Comparison of ENCODE assay signal across 31 cellular contexts in genomic region chr11:82080160-82080559, GRCh38.
A peak's percentile ranks its signal among the peaks of the same experiment; 100 is the strongest.
DNase-seq lines count a peak whose midpoint lies in the region; ATAC-seq and TF ChIP-seq lines count a peak whose summit lies in the region.
"Had no signal": no experiment of that assay in that cellular context is flagged by ENCODE, and none has a peak within 500 bp of the region (broad histone marks: within the 10 kb centered on the region; RNA-seq: fewer than 3 reads in every experiment).

No MANE protein-coding gene starts in this region.

- TF ChIP-seq CTCF in AG10803 (conservative IDR thresholded peaks at IDR 0.05; ENCODE audit: low read length) = no peak
- TF ChIP-seq CTCF in epithelial cell of esophagus (IDR thresholded peaks at IDR 0.05; ENCODE audit: insufficient read depth, low read depth, low read length, missing control alignments) = no peak

- ATAC-seq in aorta (ENCODE audit: low FRiP score) = no peak
- ATAC-seq: activated naive CD8-positive, alpha-beta T cell treated with anti-CD3 and anti-CD28 coated beads, Interleukin-2, amount 50 U/mL, for 24 hours; GM12878; naive thymus-derived CD8-positive, alpha-beta T cell; Panc1; stimulated activated memory B cell treated with anti-CD40 and anti-IgM and Interleukin-4, amounts not matched to agents 10 μg/mL and 1 μg/mL and 100 μg/mL, for 72 hours; T-cell had no signal

- H3K4me3 ChIP-seq in AG10803 (ENCODE audit: low read length) = no peak overlapping the region
- H3K4me3 ChIP-seq in epithelial cell of esophagus (ENCODE audit: low read length) = no peak overlapping the region
- H3K4me3 ChIP-seq in aorta (ENCODE audit: low read length in 2 of 2) = no peak overlapping the region
- no peak overlapping the region for H3K4me3 ChIP-seq in H7 (ENCODE audit: insufficient read depth, low read depth, low read length)
- H3K4me3 ChIP-seq: GM12878, hepatocyte, left ventricle myocardium inferior, right atrium auricular region, SJSA1 had no signal

- no peaks in the 10 kb centered on the region for H3K9me3 ChIP-seq in aorta (ENCODE audit: control insufficient read depth, low read length)
- H3K9me3 ChIP-seq: left ventricle myocardium inferior, right atrium auricular region, SJSA1 had no signal

- DNase-seq in AG10803 (ENCODE audit: low read depth) (peak; percentile 56), RKO (ENCODE audit: low spot score) (peak; percentile 32), epithelial cell of esophagus (ENCODE audit: low read depth) (peak; percentile 18), kidney glomerular epithelial cell (lab: John Stamatoyannopoulos, UW) (peak; percentile 62), aorta (no peak), H7 (no peak), hepatic stellate cell (ENCODE audit: low spot score) (no peak)
- DNase-seq in stimulated activated naive CD4-positive, alpha-beta T cell treated with Interleukin-2 at 50 U/mL for 16 hours (lab: John Stamatoyannopoulos, UW) = no peak
- DNase-seq: activated CD4-positive, alpha-beta memory T cell treated with anti-CD3 and anti-CD28 coated beads, Interleukin-2, amount 10 ng/mL, durations not matched to agents 7 days and 5 days; activated CD4-positive, CD25-positive, alpha-beta regulatory T cell treated with anti-CD3 and anti-CD28 coated beads, Interleukin-2, amount 50 U/mL, for 72 hours; activated effector memory CD4-positive, alpha-beta T cell treated with anti-CD3 and anti-CD28 coated beads, Interleukin-2, amount 50 U/mL, for 16 hours; activated naive CD8-positive, alpha-beta T cell treated with anti-CD3 and anti-CD28 coated beads, Interleukin-2, amount 50 U/mL, for 24 hours; cortex of kidney; foreskin melanocyte; HFFc6; KBM-7; left ventricle myocardium inferior; midbrain; MM.1S; naive thymus-derived CD8-positive, alpha-beta T cell; NCI-H1436; NCI-H2107; NK-92 treated with Interleukin-12 subunit alpha and Interleukin-12 subunit beta, amount 100 ng/mL, for 24 hours; stimulated activated CD4-positive, alpha-beta T cell treated with anti-CD3 and anti-CD28 coated beads, Interleukin-4, amount 100 ng/mL, for 1 hour; T-cell had no signal

- H3K27me3 ChIP-seq in aorta (ENCODE audit: control insufficient read depth in 1 of 2, insufficient read depth in 2 of 2, low read length in 1 of 2) = no peaks in the 10 kb centered on the region
- no peaks in the 10 kb centered on the region for H3K27me3 ChIP-seq in H7 (ENCODE audit: control insufficient read depth, insufficient read depth, low read length)
- H3K27me3 ChIP-seq: hepatocyte, right atrium auricular region, SJSA1 had no signal

- 33 to 36% methylated on average over 2 of the region's 2 CpGs for WGBS in aorta, 2 donors

- H3K4me1 ChIP-seq in aorta (ENCODE audit: control insufficient read depth in 1 of 2, insufficient read depth in 2 of 2, low read length in 2 of 2) = no peaks in the 10 kb centered on the region
- H3K4me1 ChIP-seq: left ventricle myocardium inferior, right atrium auricular region, SJSA1 had no signal

- no peak overlapping the region for H3K27ac ChIP-seq in aorta (ENCODE audit: low read depth in 1 of 2, low read length in 2 of 2)
- H3K27ac ChIP-seq: hepatocyte, left ventricle myocardium inferior, right atrium auricular region, SJSA1 had no signal

- intact Hi-C loops in aorta (cut with DNase I) = no loop called here

- no peaks in the 10 kb centered on the region for H3K36me3 ChIP-seq in aorta (ENCODE audit: control insufficient read depth in 1 of 2, insufficient read depth in 2 of 2, low read length in 1 of 2)
- H3K36me3 ChIP-seq in H7 (replicated peaks; ENCODE audit: control insufficient read depth, insufficient read depth, low read length) = no peaks in the 10 kb centered on the region
- H3K36me3 ChIP-seq: left ventricle myocardium inferior, right atrium auricular region, SJSA1 had no signal

Comparison
In these comparisons a context has a peak if more than half of its experiments do, and no peak if none do; other contexts are left out.
1. DNase-seq: peak in AG10803 (single experiment), RKO (single experiment), epithelial cell of esophagus (single experiment) and kidney glomerular epithelial cell (single experiment); none in aorta (0 of 2), H7 (single experiment), hepatic stellate cell (single experiment) and stimulated activated naive CD4-positive, alpha-beta T cell treated with Interleukin-2 at 50 U/mL for 16 hours (single experiment).